ENCODE assay signal across 18 cellular contexts in genomic region chr2:121147766-121148165, GRCh38.
DNase-seq lines count a peak whose midpoint lies in the region; ATAC-seq, FAIRE-seq and TF ChIP-seq lines count a peak whose summit lies in the region.
"Had no signal": no experiment of that assay in that cellular context is flagged by ENCODE, and none has a peak within 500 bp of the region (broad histone marks: within the 10 kb centered on the region; RNA-seq: fewer than 3 reads in every experiment).

No MANE protein-coding gene starts in this region.

- H3K9me3 ChIP-seq in CD4-positive, alpha-beta T cell (ENCODE audit: control insufficient read depth, low read length) = no peaks in the 10 kb centered on the region
- H3K9me3 ChIP-seq: HAP-1, SJCRH30 had no signal

- no peak overlapping the region for H3K27ac ChIP-seq in CD4-positive, alpha-beta T cell (ENCODE audit: low read depth, low read length)
- H3K27ac ChIP-seq: RWPE1, SJCRH30 had no signal

- no peaks in the 10 kb centered on the region for H3K4me1 Mint-ChIP-seq in CD4-positive, alpha-beta T cell (ENCODE audit: low read depth)
- H3K4me1 Mint-ChIP-seq in type B pancreatic cell (ENCODE audit: unreplicated experiment) = no peaks in the 10 kb centered on the region
- H3K4me1 Mint-ChIP-seq: B cell; CD4-positive, CD25-positive, alpha-beta regulatory T cell had no signal

- no peak overlapping the region for H3K4me3 ChIP-seq in kidney epithelial cell (ENCODE audit: low read depth, low read length)
- H3K4me3 ChIP-seq: HAP-1, SJCRH30 had no signal

- POLR2A ChIA-PET in CD4-positive, alpha-beta T cell (lab: Charles Lee) = no interaction called here

- H3K36me3 Mint-ChIP-seq in CD4-positive, alpha-beta T cell (ENCODE audit: low read depth) = no peaks in the 10 kb centered on the region
- no peaks in the 10 kb centered on the region for H3K36me3 Mint-ChIP-seq in type B pancreatic cell
- H3K36me3 Mint-ChIP-seq: CD4-positive, CD25-positive, alpha-beta regulatory T cell had no signal

- no peak overlapping the region for H3K4me3 Mint-ChIP-seq in CD4-positive, alpha-beta T cell
- H3K4me3 Mint-ChIP-seq in type B pancreatic cell = no peak overlapping the region
- H3K4me3 Mint-ChIP-seq: B cell; CD4-positive, CD25-positive, alpha-beta regulatory T cell had no signal

- no peak for TF ChIP-seq CTCF in kidney epithelial cell (IDR thresholded peaks at IDR 0.05; ENCODE audit: insufficient read depth, low read length, poor library complexity, severe bottlenecking)
- TF ChIP-seq CTCF in CD4-positive, alpha-beta T cell (IDR thresholded peaks at IDR 0.05) = no peak
- TF ChIP-seq CTCF in type B pancreatic cell (conservative IDR thresholded peaks at IDR 0.05) = no peak

- intact Hi-C loops in CD4-positive, alpha-beta T cell (cut with DNase I, micrococcal nuclease) = no loop called here

- peak; percentile 77 for FAIRE-seq in urothelium cell line (lab: Jason Lieb, UNC)

- ATAC-seq in CD4-positive, alpha-beta T cell (ENCODE audit: poor library complexity) = no peak
- no peak for ATAC-seq in GM18907 (IDR thresholded peaks at IDR 0.05; ENCODE audit: unreplicated experiment)

- DNase-seq in M059J (ENCODE audit: low read depth) = peak; percentile 5
- peak; percentile 53 for DNase-seq in astrocyte of the hippocampus (ENCODE audit: low read depth, low spot score)
- DNase-seq in kidney epithelial cell (ENCODE audit: low read depth) = peak; percentile 53
- no peak for DNase-seq in urothelium cell line (ENCODE audit: low spot score)
- no peak for DNase-seq in CD4-positive, alpha-beta T cell
- DNase-seq in type B pancreatic cell (ENCODE audit: extremely low spot score, unreplicated experiment) = no peak
- DNase-seq: CD4-positive, CD25-positive, alpha-beta regulatory T cell; NCI-H1436; NCI-H2029; NCI-H2171; NCI-H446; NCI-H69; NK-92 treated with Interleukin-12 subunit alpha and Interleukin-12 subunit beta, amount 100 ng/mL, for 24 hours; SJCRH30 had no signal

- no peaks in the 10 kb centered on the region for H3K9me3 Mint-ChIP-seq in CD4-positive, alpha-beta T cell
- no peaks in the 10 kb centered on the region for H3K9me3 Mint-ChIP-seq in type B pancreatic cell

- H3K27me3 ChIP-seq in kidney epithelial cell (ENCODE audit: control insufficient read depth, insufficient read depth, low read length) = peaks cover 3% of the 10 kb centered on the region
- no peaks in the 10 kb centered on the region for H3K27me3 ChIP-seq in CD4-positive, alpha-beta T cell (ENCODE audit: control insufficient read depth, insufficient read depth, low read length)
- H3K27me3 ChIP-seq: SJCRH30 had no signal

- no peaks in the 10 kb centered on the region for H3K36me3 ChIP-seq in kidney epithelial cell (ENCODE audit: control insufficient read depth, insufficient read depth, low read length)
- H3K36me3 ChIP-seq: HAP-1, SJCRH30 had no signal

- CTCF ChIA-PET in CD4-positive, alpha-beta T cell (lab: Charles Lee) = no interaction called here

- H3K27me3 Mint-ChIP-seq in CD4-positive, alpha-beta T cell = peaks cover 15% of the 10 kb centered on the region
- H3K27me3 Mint-ChIP-seq in type B pancreatic cell = peaks cover 4% of the 10 kb centered on the region
- H3K27me3 Mint-ChIP-seq: CD4-positive, CD25-positive, alpha-beta regulatory T cell had no signal

- no peak overlapping the region for H3K27ac Mint-ChIP-seq in CD4-positive, alpha-beta T cell
- H3K27ac Mint-ChIP-seq in type B pancreatic cell = no peak overlapping the region
- H3K27ac Mint-ChIP-seq: B cell; CD4-positive, CD25-positive, alpha-beta regulatory T cell had no signal

Comparison
In these comparisons a context has a peak if more than half of its experiments do, and no peak if none do; other contexts are left out.
1. DNase-seq: peak in M059J (single experiment), astrocyte of the hippocampus (single experiment) and kidney epithelial cell (single experiment); none in urothelium cell line (single experiment), CD4-positive, alpha-beta T cell (0 of 10) and type B pancreatic cell (single experiment).